18 cellular contexts compared by ENCODE assay signal in the genomic region with DNA sequence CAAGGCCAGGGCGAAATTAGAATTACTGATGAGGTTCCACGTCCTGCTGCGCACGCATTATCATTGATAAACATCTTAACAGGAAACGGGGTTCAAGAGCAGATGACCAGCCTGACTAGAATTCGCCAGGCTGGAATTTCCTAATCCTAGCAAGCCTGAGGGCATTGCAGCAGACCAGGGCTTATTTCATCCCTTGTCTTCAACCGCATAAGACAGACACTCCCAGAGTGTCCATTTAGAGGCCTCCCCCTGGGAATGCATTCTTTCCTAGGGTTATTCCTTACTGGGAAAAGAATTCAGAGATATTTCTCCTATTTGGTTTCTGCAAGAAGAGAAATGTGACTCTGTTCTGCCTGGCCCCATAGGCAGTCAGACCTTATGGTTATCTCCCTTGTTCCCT.
A peak's percentile ranks its signal among the peaks of the same experiment; 100 is the strongest.
DNase-seq lines count a peak whose midpoint lies in the region; ATAC-seq lines count a peak whose summit lies in the region.
"Had no signal": no experiment of that assay in that cellular context is flagged by ENCODE, and none has a peak within 500 bp of the region (broad histone marks: within the 10 kb centered on the region; RNA-seq: fewer than 3 reads in every experiment).

No MANE protein-coding gene starts in this region.

- no peaks in the 10 kb centered on the region for H3K36me3 ChIP-seq in mesendoderm (ENCODE audit: control insufficient read depth, insufficient read depth, low read length)
- H3K36me3 ChIP-seq in HAP-1 (replicated peaks) = no peaks in the 10 kb centered on the region
- H3K36me3 ChIP-seq: BLaER1 treated with 17β-estradiol and CSF1 and Interleukin-3, amounts not matched to agents 10 nM and 100 nM had no signal

- ATAC-seq in left ventricle myocardium superior = no peak
- ATAC-seq: A549, GM12878 had no signal

- H3K4ac ChIP-seq in mesendoderm (ENCODE audit: low read depth, low read length) = no peak overlapping the region

- H4K5ac ChIP-seq in mesendoderm (ENCODE audit: low read length) = no peak overlapping the region

- H3K9ac ChIP-seq in mesendoderm (ENCODE audit: low read length) = no peak overlapping the region
- H3K9ac ChIP-seq: BLaER1 treated with 17β-estradiol and CSF1 and Interleukin-3, amounts not matched to agents 10 nM and 100 nM had no signal

- no peak overlapping the region for H3K4me2 ChIP-seq in mesendoderm (ENCODE audit: low read length)
- H3K4me2 ChIP-seq: A549; BLaER1 treated with 17β-estradiol and CSF1 and Interleukin-3, amounts not matched to agents 10 nM and 100 nM had no signal

- no peak overlapping the region for H3K4me3 ChIP-seq in mesendoderm (ENCODE audit: low read length)
- no peak overlapping the region for H3K4me3 ChIP-seq in HAP-1
- H3K4me3 ChIP-seq: A549; BLaER1 treated with 17β-estradiol and CSF1 and Interleukin-3, amounts not matched to agents 10 nM and 100 nM; GM12878 had no signal

- WGBS in mesendoderm (ENCODE audit: extremely low coverage, insufficient coverage, low lambda C conversion rate) = no CpG with 5 or more reads among the region's 7 CpGs

- in situ Hi-C loops in HAP-1 (cut with MboI; ENCODE audit: low sequenced_read_pairs) = no loop called here

- H3K79me1 ChIP-seq in mesendoderm (ENCODE audit: low read length) = no peaks in the 10 kb centered on the region

- no peak overlapping the region for H3K27ac ChIP-seq in mesendoderm (ENCODE audit: low read depth, low read length)
- H3K27ac ChIP-seq: 22Rv1; A549; BLaER1 treated with 17β-estradiol and CSF1 and Interleukin-3, amounts not matched to agents 10 nM and 100 nM; C4-2B had no signal

- no peak overlapping the region for H4K8ac ChIP-seq in mesendoderm (ENCODE audit: low read depth, low read length)

- peak; percentile 3 for DNase-seq in DMS 273 (lab: John Stamatoyannopoulos, UW; ENCODE audit: unreplicated experiment)
- no peak for DNase-seq in DMS 273 treated with DMSO at 0.1 percent for 48 hours (lab: John Stamatoyannopoulos, UW)
- DNase-seq in ELF-1 (ENCODE audit: low read depth, low spot score) = peak; percentile 12
- DNase-seq in NCI-H69 (lab: John Stamatoyannopoulos, UW) = peak; percentile 0
- DNase-seq in mesendoderm = peak; percentile 21
- no peak for DNase-seq in left ventricle myocardium superior
- no peak for DNase-seq in HAP-1 (ENCODE audit: low spot score in 2 of 2)
- DNase-seq: AML-193; Calu3; CD4-positive, alpha-beta T cell; DMS79 treated with DMSO at 0.1 percent for 48 hours; GDM1 had no signal

- H3K56ac ChIP-seq in mesendoderm (ENCODE audit: low read length) = no peak overlapping the region

- no peak overlapping the region for H2BK5ac ChIP-seq in mesendoderm (ENCODE audit: low read length)

- H2BK120ac ChIP-seq in mesendoderm (ENCODE audit: low read depth, low read length) = no peak overlapping the region

- no peak overlapping the region for H2BK15ac ChIP-seq in mesendoderm (replicated peaks; ENCODE audit: low read depth)

- H3K4me1 ChIP-seq in mesendoderm (ENCODE audit: control insufficient read depth, low read depth, low read length) = no peaks in the 10 kb centered on the region
- no peaks in the 10 kb centered on the region for H3K4me1 ChIP-seq in HAP-1
- H3K4me1 ChIP-seq: A549, Caco-2 had no signal

- intact Hi-C loops in left ventricle myocardium superior (cut with micrococcal nuclease) = no loop called here

- H3K79me2 ChIP-seq in mesendoderm (ENCODE audit: control insufficient read depth, insufficient read depth, low read length) = no peaks in the 10 kb centered on the region

- no peak overlapping the region for H2AK5ac ChIP-seq in mesendoderm (ENCODE audit: low read length)

- H3K18ac ChIP-seq in mesendoderm (ENCODE audit: low read length) = no peak overlapping the region

- H3K9me3 ChIP-seq in HAP-1 = 0 out of 2 replicates have a peak, but pooled peaks cover 3% of the 10 kb centered on the region
- H3K9me3 ChIP-seq: A549, Caco-2 had no signal

- H3K23ac ChIP-seq in mesendoderm (ENCODE audit: low read length) = no peak overlapping the region

- H3K27me3 ChIP-seq in mesendoderm (ENCODE audit: insufficient read depth, low read length, poor library complexity) = no peaks in the 10 kb centered on the region
- H3K27me3 ChIP-seq in HAP-1 (ENCODE audit: low read depth) = no peaks in the 10 kb centered on the region
- H3K27me3 ChIP-seq: BLaER1 treated with 17β-estradiol and CSF1 and Interleukin-3, amounts not matched to agents 10 nM and 100 nM had no signal

Comparison
In these comparisons a context has a peak if more than half of its experiments do, and no peak if none do; other contexts are left out.
1. DNase-seq: peak in DMS 273 (single experiment), ELF-1 (single experiment), NCI-H69 (single experiment) and mesendoderm (single experiment); none in DMS 273 treated with DMSO at 0.1 percent for 48 hours (single experiment), left ventricle myocardium superior (single experiment) and HAP-1 (0 of 2).